Comparison of ENCODE assay signal across 1 cellular context in genomic region chr2:84946204-84947009, GRCh38.
TF ChIP-seq lines count a peak whose summit lies in the region.

No MANE protein-coding gene starts in this region.

TF ChIP-seq in HepG2, 621 proteins besides CTCF, POLR2A, EP300 and RAD21 (continued from another document and continues in another):
- TF ChIP-seq MTF2 (CRISPR knock-in tag; IDR thresholded peaks at IDR 0.05; ENCODE audit: borderline replicate concordance) (no peak), NR2F2 (IDR thresholded peaks at IDR 0.05; ENCODE audit: borderline replicate concordance, low read depth) (peak; percentile 18; the same call in 1 of the 2 replicates), ZNF333 (CRISPR knock-in tag; IDR thresholded peaks at IDR 0.05; ENCODE audit: borderline replicate concordance) (0 out of 2 replicates have a peak, but pooled peaks have one; percentile 71), ESRRA (CRISPR knock-in tag; IDR thresholded peaks at IDR 0.05; ENCODE audit: low read depth) (peak; percentile 58; the same call in 1 of the 2 replicates), ZNF20 (CRISPR knock-in tag; IDR thresholded peaks at IDR 0.05) (no peak), ZNF646 (CRISPR knock-in tag; IDR thresholded peaks at IDR 0.05) (no peak), ZBTB20 (CRISPR knock-in tag; IDR thresholded peaks at IDR 0.05; ENCODE audit: borderline replicate concordance, low read depth) (no peak; the same call in 1 of the 2 replicates), ZNF816 (CRISPR knock-in tag; IDR thresholded peaks at IDR 0.05; ENCODE audit: borderline replicate concordance) (peak; percentile 94), SIX4 (CRISPR knock-in tag; IDR thresholded peaks at IDR 0.05) (no peak), ISL2 (CRISPR knock-in tag; IDR thresholded peaks at IDR 0.05) (peak; percentile 51; the same call in 1 of the 2 replicates), ZNF205 (CRISPR knock-in tag; IDR thresholded peaks at IDR 0.05) (peak; percentile 78; the same call in 1 of the 2 replicates), FOXA1 (IDR thresholded peaks at IDR 0.05) (no peak), FOXA1 (CRISPR knock-in tag; IDR thresholded peaks at IDR 0.05) (no peak), MAFF (IDR thresholded peaks at IDR 0.05; ENCODE audit: low read depth, low read length) (no peak), ZNF790 (CRISPR knock-in tag; IDR thresholded peaks at IDR 0.05; ENCODE audit: borderline replicate concordance) (no peak; the same call in 1 of the 2 replicates), ZBTB49 (CRISPR knock-in tag; IDR thresholded peaks at IDR 0.05; ENCODE audit: borderline replicate concordance) (no peak), ZNF619 (CRISPR knock-in tag; IDR thresholded peaks at IDR 0.05) (peak; percentile 69), CBFB (CRISPR knock-in tag; IDR thresholded peaks at IDR 0.05) (no peak), HDAC1 (CRISPR knock-in tag; IDR thresholded peaks at IDR 0.05) (peak; percentile 93), ZBTB46 (CRISPR knock-in tag; IDR thresholded peaks at IDR 0.05; ENCODE audit: borderline replicate concordance) (no peak), PHF21A (CRISPR knock-in tag; IDR thresholded peaks at IDR 0.05) (peak; percentile 87), ZBTB21 (CRISPR knock-in tag; IDR thresholded peaks at IDR 0.05) (peak; percentile 77), SPEN (CRISPR knock-in tag; IDR thresholded peaks at IDR 0.05; ENCODE audit: low read depth) (peak; percentile 88), ZNF615 (CRISPR knock-in tag; IDR thresholded peaks at IDR 0.05; ENCODE audit: borderline replicate concordance) (peak; percentile 88; the same call in 1 of the 2 replicates), SKI (IDR thresholded peaks at IDR 0.05; ENCODE audit: partially characterized antibody) (peak; percentile 38), ZBTB39 (CRISPR knock-in tag; IDR thresholded peaks at IDR 0.05) (peak; percentile 94), REL (CRISPR knock-in tag; conservative IDR thresholded peaks at IDR 0.05) (0 out of 2 replicates have a peak, but pooled peaks have one; percentile 59), ZNF639 (CRISPR knock-in tag; conservative IDR thresholded peaks at IDR 0.05) (peak; percentile 55; the same call in 1 of the 2 replicates), RFXANK (CRISPR knock-in tag; IDR thresholded peaks at IDR 0.05) (no peak), ZNF724P (CRISPR knock-in tag; IDR thresholded peaks at IDR 0.05; ENCODE audit: borderline replicate concordance) (peak; percentile 53; the same call in 1 of the 2 replicates), NKX3-1 (CRISPR knock-in tag; IDR thresholded peaks at IDR 0.05) (peak; percentile 43; the same call in 1 of the 2 replicates), SOX13 (IDR thresholded peaks at IDR 0.05) (0 out of 2 replicates have a peak, but pooled peaks have one; percentile 16), SOX13 (CRISPR knock-in tag; conservative IDR thresholded peaks at IDR 0.05 in 1 of 2, IDR thresholded peaks at IDR 0.05 in 1 of 2) (peak in 1 of 2 experiments; percentile 29; a peak in 1 of 4 replicates), AFF4 (CRISPR knock-in tag; IDR thresholded peaks at IDR 0.05) (no peak), RORA (CRISPR knock-in tag; IDR thresholded peaks at IDR 0.05) (no peak), CENPX (CRISPR knock-in tag; IDR thresholded peaks at IDR 0.05) (no peak), ATF5 (CRISPR knock-in tag; IDR thresholded peaks at IDR 0.05; ENCODE audit: low read depth) (no peak; the same call in 1 of the 2 replicates), ZNF703 (CRISPR knock-in tag; IDR thresholded peaks at IDR 0.05; ENCODE audit: borderline replicate concordance) (no peak), SNAPC2 (CRISPR knock-in tag; IDR thresholded peaks at IDR 0.05) (0 out of 2 replicates have a peak, but pooled peaks have one; percentile 49), TRAFD1 (CRISPR knock-in tag; IDR thresholded peaks at IDR 0.05; ENCODE audit: borderline replicate concordance) (peak; percentile 95), ZNF577 (CRISPR knock-in tag; IDR thresholded peaks at IDR 0.05; ENCODE audit: borderline replicate concordance, low read depth) (no peak), ZNF674 (CRISPR knock-in tag; IDR thresholded peaks at IDR 0.05; ENCODE audit: low read depth) (no peak), JUN (CRISPR knock-in tag; IDR thresholded peaks at IDR 0.05) (peak; percentile 92)
